In genomic region chr9:87862536-87863268, GRCh38 we compare ENCODE assay signal across 1 cellular context.
TF ChIP-seq lines count a peak whose summit lies in the region.

No MANE protein-coding gene starts in this region.

TF ChIP-seq in endothelial cell of umbilical vein, 7 proteins besides CTCF, POLR2A, EP300 and RAD21:
- TF ChIP-seq GATA2 (IDR thresholded peaks at IDR 0.05; ENCODE audit: insufficient read depth, insufficient read length, low read depth, low read length) = no peak
- TF ChIP-seq FOS (IDR thresholded peaks at IDR 0.05; ENCODE audit: borderline replicate concordance, insufficient read depth, low read length) = peak; percentile 58
